ENCODE assay signal across 20 cellular contexts in genomic region chr6:81849248-81849647, GRCh38.
"Had no signal": no experiment of that assay in that cellular context is flagged by ENCODE, and none has a peak within 500 bp of the region (broad histone marks: within the 10 kb centered on the region; RNA-seq: fewer than 3 reads in every experiment).

No MANE protein-coding gene starts in this region.

- H3K9me3 ChIP-seq: MG63, SK-N-SH had no signal

- H3K36me3 ChIP-seq: MG63 had no signal

- H3K9ac ChIP-seq: SK-N-SH had no signal

- H3K4me3 ChIP-seq: MG63 had no signal

- DNase-seq: KBM-7, MG63, NCI-H1092, NCI-H1105 treated with DMSO at 0.1 percent for 48 hours, NCI-H1417 treated with DMSO at 0.1 percent for 48 hours, NCI-H146, NCI-H1694 treated with DMSO at 0.1 percent for 48 hours, NCI-H1930, NCI-H2081, NCI-H2107, NCI-H226, NCI-H446, NCI-H510A, NCI-H524 treated with DMSO at 0.1 percent for 48 hours, NCI-H69, NCI-H774, RPMI8226, SHP77, SK-N-SH had no signal

- H3K27me3 ChIP-seq: MG63 had no signal

- H3K27ac ChIP-seq: HL-60 had no signal

- H3K4me2 ChIP-seq: SK-N-SH had no signal
